ENCODE assay signal across 8 cellular contexts in genomic region chr12:13234045-13234641, GRCh38. TPM values are rescaled to one million over a fixed set of nuclear protein-coding genes. Genes with fewer than 3 reads are reported as not detected.
DNase-seq lines count a peak whose midpoint lies in the region; ATAC-seq lines count a peak whose summit lies in the region.

No MANE protein-coding gene starts in this region.

- peak overlapping the region; percentile 8 for H3K27ac Mint-ChIP-seq in T-helper 17 cell
- peak overlapping the region in 1 of 6 donors; percentile 23 for H3K27ac Mint-ChIP-seq in naive B cell

- DNase-seq in activated CD4-positive, CD25-positive, alpha-beta regulatory T cell treated with anti-CD3 and anti-CD28 coated beads, Interleukin-2, amount 50 U/mL, for 16 hours (ENCODE audit: low read depth, low spot score), result peak; percentile 4
- DNase-seq in activated CD4-positive, CD25-positive, alpha-beta regulatory T cell treated with anti-CD3 and anti-CD28 coated beads, Interleukin-2, amount 50 U/mL, for 72 hours, result no peak
- no peak for DNase-seq in T-helper 17 cell
- DNase-seq in epidermal melanocyte (ENCODE audit: insufficient read length, low spot score), result peak; percentile 77
- peak; percentile 5 for DNase-seq in naive B cell
- no peak for DNase-seq in Ammon's horn (ENCODE audit: low spot score)
- no peak for DNase-seq in GOT3 (lab: John Stamatoyannopoulos, UW)

- H3K27me3 Mint-ChIP-seq in T-helper 17 cell (peaks cover 56% of the 10 kb centered on the region), naive B cell (peaks cover 0 to 12% (median 0%) of the 10 kb centered on the region in 3 donors)

- H3K9me3 Mint-ChIP-seq in naive B cell, result peaks cover 0 to 6% (median 3%) of the 10 kb centered on the region in 7 donors

- ATAC-seq in HG03432 (IDR thresholded peaks at IDR 0.05; ENCODE audit: unreplicated experiment), result peak; percentile 69
- ATAC-seq in T-helper 17 cell, result peak; percentile 59
- peak; percentile 20 to 49 for ATAC-seq in naive B cell (ENCODE audit: low read depth in 2 of 2)

- H3K4me3 Mint-ChIP-seq in T-helper 17 cell (no peak overlapping the region), naive B cell (no peak overlapping the region)

- no peaks in the 10 kb centered on the region for H3K9me3 ChIP-seq in T-helper 17 cell (ENCODE audit: control insufficient read depth, low read length, poor library complexity, severe bottlenecking)

- H3K4me1 Mint-ChIP-seq in T-helper 17 cell (peaks cover 5% of the 10 kb centered on the region), naive B cell (no peaks in the 10 kb centered on the region)

- H3K36me3 Mint-ChIP-seq in T-helper 17 cell (ENCODE audit: low read depth) (peaks cover 5% of the 10 kb centered on the region), naive B cell (no peaks in the 10 kb centered on the region)

RNA-seq across cellular contexts. Expression of gene EMP1, which starts 37.6 kb away (rescaled TPM):
- total RNA-seq in T-helper 17 cell, result 10 to 100 TPM in 1 of 2 donors, 1 to 10 TPM in 1; 6.2 to 14.0 TPM
- under 1 TPM in 1 of 6 donors, not detected in 5; 0.96 TPM for polyA plus RNA-seq in naive B cell (ENCODE audit: low read depth in 6 of 6)

Comparison
In these comparisons a context has a peak if more than half of its experiments do, and no peak if none do; other contexts are left out.
1. DNase-seq: peak in activated CD4-positive, CD25-positive, alpha-beta regulatory T cell treated with anti-CD3 and anti-CD28 coated beads, Interleukin-2, amount 50 U/mL, for 16 hours (single experiment), epidermal melanocyte (single experiment) and naive B cell (single experiment); none in activated CD4-positive, CD25-positive, alpha-beta regulatory T cell treated with anti-CD3 and anti-CD28 coated beads, Interleukin-2, amount 50 U/mL, for 72 hours (single experiment), T-helper 17 cell (0 of 3), Ammon's horn (single experiment) and GOT3 (single experiment).
2. Peak in every context shown above with its lines, with median percentiles within 50 percentile points of each other: ATAC-seq.